21 cellular contexts compared by ENCODE assay signal in genomic region chr22:24990344-24990905, GRCh38. TPM values are rescaled to one million over a fixed set of nuclear protein-coding genes. Genes with fewer than 3 reads are reported as not detected.
DNase-seq lines count a peak whose midpoint lies in the region; ATAC-seq and TF ChIP-seq lines count a peak whose summit lies in the region.
"Had no signal": no experiment of that assay in that cellular context is flagged by ENCODE, and none has a peak within 500 bp of the region (broad histone marks: within the 10 kb centered on the region; RNA-seq: fewer than 3 reads in every experiment).

No MANE protein-coding gene starts in this region.

- H3K4me3 Mint-ChIP-seq in endodermal cell: no peak overlapping the region
- no peak overlapping the region for H3K4me3 Mint-ChIP-seq in stimulated activated effector memory CD8-positive, alpha-beta T cell treated with anti-CD3 and anti-CD28 coated beads, Interleukin-12 subunit alpha, Interleukin-12 subunit beta, amount 100 ng/mL, for 72 hours
- H3K4me3 Mint-ChIP-seq: activated naive CD8-positive, alpha-beta T cell treated with anti-CD3 and anti-CD28 coated beads, Interleukin-2, amount 10 ng/mL, durations not matched to agents 7 days and 5 days; CD4-positive, alpha-beta T cell; central memory CD8-positive, alpha-beta T cell had no signal

- H3K9me3 Mint-ChIP-seq in endodermal cell: no peaks in the 10 kb centered on the region
- no peaks in the 10 kb centered on the region for H3K9me3 Mint-ChIP-seq in stimulated activated effector memory CD8-positive, alpha-beta T cell treated with anti-CD3 and anti-CD28 coated beads, Interleukin-12 subunit alpha, Interleukin-12 subunit beta, amount 100 ng/mL, for 72 hours
- H3K9me3 Mint-ChIP-seq: activated naive CD8-positive, alpha-beta T cell treated with anti-CD3 and anti-CD28 coated beads, Interleukin-2, amount 10 ng/mL, durations not matched to agents 7 days and 5 days; CD4-positive, alpha-beta T cell; central memory CD8-positive, alpha-beta T cell had no signal

- no peak overlapping the region for H3K27ac Mint-ChIP-seq in endodermal cell
- H3K27ac Mint-ChIP-seq in stimulated activated effector memory CD8-positive, alpha-beta T cell treated with anti-CD3 and anti-CD28 coated beads, Interleukin-12 subunit alpha, Interleukin-12 subunit beta, amount 100 ng/mL, for 72 hours: no peak overlapping the region
- H3K27ac Mint-ChIP-seq: activated naive CD8-positive, alpha-beta T cell treated with anti-CD3 and anti-CD28 coated beads, Interleukin-2, amount 10 ng/mL, durations not matched to agents 7 days and 5 days; CD4-positive, alpha-beta T cell had no signal

- peaks cover 74% of the 10 kb centered on the region for H3K4me1 ChIP-seq in left ventricle myocardium inferior
- H3K4me1 ChIP-seq in colonic mucosa: peaks cover 4% of the 10 kb centered on the region
- peaks cover 32 to 54% of the 10 kb centered on the region in 2 donors for H3K4me1 ChIP-seq in mucosa of rectum (ENCODE audit: control insufficient read depth in 2 of 2, insufficient read depth in 2 of 2, low read length in 2 of 2)
- H3K4me1 ChIP-seq in upper lobe of right lung: peaks cover 14% of the 10 kb centered on the region
- no peaks in the 10 kb centered on the region for H3K4me1 ChIP-seq in endodermal cell (ENCODE audit: control insufficient read depth, insufficient read depth, low read length)
- H3K4me1 ChIP-seq: uterus had no signal

- H3K36me3 ChIP-seq in left ventricle myocardium inferior (no peaks in the 10 kb centered on the region), colonic mucosa (no peaks in the 10 kb centered on the region), mucosa of rectum (ENCODE audit: control insufficient read depth in 2 of 2, insufficient read depth in 2 of 2, low read length in 2 of 2) (no peaks in the 10 kb centered on the region), upper lobe of right lung (no peaks in the 10 kb centered on the region), endodermal cell (ENCODE audit: control insufficient read depth, insufficient read depth, low read length) (peaks cover 4% of the 10 kb centered on the region)
- H3K36me3 ChIP-seq: uterus had no signal

- H3K9me3 ChIP-seq in left ventricle myocardium inferior (replicated peaks) (no peaks in the 10 kb centered on the region), colonic mucosa (no peaks in the 10 kb centered on the region), mucosa of rectum (ENCODE audit: control insufficient read depth in 2 of 2, low read length in 2 of 2) (no peaks in the 10 kb centered on the region), upper lobe of right lung (no peaks in the 10 kb centered on the region), endodermal cell (ENCODE audit: control insufficient read depth, low read length) (no peaks in the 10 kb centered on the region)
- H3K9me3 ChIP-seq: mucosa of descending colon, uterus had no signal

- H3K27me3 ChIP-seq in left ventricle myocardium inferior (ENCODE audit: low read depth) (no peaks in the 10 kb centered on the region), colonic mucosa (no peaks in the 10 kb centered on the region), mucosa of rectum (ENCODE audit: control insufficient read depth in 2 of 2, insufficient read depth in 2 of 2, low read length in 2 of 2) (no peaks in the 10 kb centered on the region), upper lobe of right lung (no peaks in the 10 kb centered on the region), endodermal cell (ENCODE audit: control insufficient read depth, insufficient read depth, low read length, poor library complexity, severe bottlenecking) (no peaks in the 10 kb centered on the region)
- H3K27me3 ChIP-seq: uterus had no signal

- H3K4me3 ChIP-seq in left ventricle myocardium inferior (no peak overlapping the region), colonic mucosa (no peak overlapping the region), mucosa of rectum (ENCODE audit: low read length in 2 of 2) (no peak overlapping the region), upper lobe of right lung (no peak overlapping the region), endodermal cell (ENCODE audit: low read length) (no peak overlapping the region)
- H3K4me3 ChIP-seq: mucosa of descending colon, uterus had no signal

- no peak for ATAC-seq in left cardiac atrium
- no peak for ATAC-seq in upper lobe of right lung
- ATAC-seq in stimulated activated effector memory CD8-positive, alpha-beta T cell treated with anti-CD3 and anti-CD28 coated beads, Interleukin-12 subunit alpha, Interleukin-12 subunit beta, amount 100 ng/mL, for 72 hours: no peak
- ATAC-seq: SK-N-SH treated with all-trans-retinoic acid at 6 μM for 48 hours had no signal

- H3K36me3 Mint-ChIP-seq in endodermal cell (ENCODE audit: low read depth): peaks cover 8% of the 10 kb centered on the region
- peaks cover 5% of the 10 kb centered on the region for H3K36me3 Mint-ChIP-seq in stimulated activated effector memory CD8-positive, alpha-beta T cell treated with anti-CD3 and anti-CD28 coated beads, Interleukin-12 subunit alpha, Interleukin-12 subunit beta, amount 100 ng/mL, for 72 hours
- H3K36me3 Mint-ChIP-seq: activated naive CD8-positive, alpha-beta T cell treated with anti-CD3 and anti-CD28 coated beads, Interleukin-2, amount 10 ng/mL, durations not matched to agents 7 days and 5 days had no signal

- H3K27me3 Mint-ChIP-seq in endodermal cell (ENCODE audit: insufficient read depth): no peaks in the 10 kb centered on the region

- WGBS in endodermal cell (ENCODE audit: insufficient coverage in 1 of 2, insufficient read length in 1 of 2), 2 experiments: 89 to 91% methylated on average over 10 of the region's 10 CpGs

- no peak for TF ChIP-seq CTCF in left ventricle myocardium inferior (IDR thresholded peaks at IDR 0.05; ENCODE audit: borderline replicate concordance)
- no peak for TF ChIP-seq CTCF in colonic mucosa (IDR thresholded peaks at IDR 0.05)
- no peak for TF ChIP-seq CTCF in upper lobe of right lung (IDR thresholded peaks at IDR 0.05)
- TF ChIP-seq CTCF in endodermal cell (conservative IDR thresholded peaks at IDR 0.05): no peak

- H3K4me1 Mint-ChIP-seq in endodermal cell: peaks cover 29% of the 10 kb centered on the region
- H3K4me1 Mint-ChIP-seq in stimulated activated effector memory CD8-positive, alpha-beta T cell treated with anti-CD3 and anti-CD28 coated beads, Interleukin-12 subunit alpha, Interleukin-12 subunit beta, amount 100 ng/mL, for 72 hours: peaks cover 25% of the 10 kb centered on the region

- DNase-seq in left ventricle myocardium inferior (no peak), left cardiac atrium (no peak), colonic mucosa (no peak), upper lobe of right lung (no peak), NCI-H748 treated with DMSO at 0.1 percent for 48 hours (lab: John Stamatoyannopoulos, UW) (no peak), endodermal cell (no peak)
- no peak for DNase-seq in stimulated activated effector memory CD8-positive, alpha-beta T cell treated with anti-CD3 and anti-CD28 coated beads, Interleukin-12 subunit alpha, Interleukin-12 subunit beta, amount 100 ng/mL, for 72 hours (ENCODE audit: low spot score in 2 of 2)
- DNase-seq: ACHN; activated CD4-positive, alpha-beta T cell treated with anti-CD3 and anti-CD28 coated beads, Interleukin-2, amount 50 U/mL, for 48 hours; activated naive CD8-positive, alpha-beta T cell treated with anti-CD3 and anti-CD28 coated beads, Interleukin-2, amount 10 ng/mL, durations not matched to agents 7 days and 5 days; activated T-cell treated with anti-CD3 and anti-CD28 coated beads, Interleukin-2, amount 50 U/mL, for 48 hours; CD4-positive, alpha-beta T cell; DMS53; mucosa of descending colon; NCI-H187; NCI-H446; uterus had no signal

- H3K9ac ChIP-seq in colonic mucosa (ENCODE audit: low read depth in 2 of 2, low read length in 2 of 2) (peak overlapping the region; percentile 3 to 23), mucosa of rectum (ENCODE audit: low read depth in 1 of 2, low read length in 2 of 2) (peak overlapping the region in 1 of 2 donors; percentile 4), endodermal cell (ENCODE audit: extremely low read depth, low read length, poor library complexity, severe bottlenecking) (no peak overlapping the region)

- H3K27ac ChIP-seq in left ventricle myocardium inferior (replicated peaks): peak overlapping the region; percentile 84
- H3K27ac ChIP-seq in colonic mucosa: peak overlapping the region; percentile 80
- peak overlapping the region; percentile 25 to 90 for H3K27ac ChIP-seq in mucosa of rectum (ENCODE audit: low read depth in 2 of 2, low read length in 2 of 2)
- peak overlapping the region; percentile 36 for H3K27ac ChIP-seq in upper lobe of right lung
- H3K27ac ChIP-seq in endodermal cell (ENCODE audit: low read depth, low read length): no peak overlapping the region

- intact Hi-C loops in left ventricle myocardium inferior (cut with micrococcal nuclease) (no loop called here), left cardiac atrium (cut with DNase I) (no loop called here), colonic mucosa (cut with DNase I) (loop anchor here (5.0 kb wide), 1 partner anchor 38 kb away; the partner anchor contains the start of gene KIAA1671), upper lobe of right lung (cut with DNase I) (no loop called here)

RNA-seq across cellular contexts. Expression of gene KIAA1671, which starts 37.9 kb away (rescaled TPM):
- total RNA-seq in left ventricle myocardium inferior (12.2 TPM), left cardiac atrium (10 to 100 TPM; 18.2 to 20.7 TPM), colonic mucosa (10 to 100 TPM; 82.5 to 94.3 TPM), upper lobe of right lung (46.7 TPM), endodermal cell (10 to 100 TPM; 38.8 to 43.7 TPM)
- polyA plus RNA-seq in endodermal cell (2013, experiment 1 of 2): 8.8 TPM
- 9.4 TPM for polyA plus RNA-seq in endodermal cell (2013, experiment 2 of 2)

RNA-seq across cellular contexts. Expression of gene LHFPL7, which starts 43.9 kb away (rescaled TPM):
- not detected for total RNA-seq in left ventricle myocardium inferior
- not detected for total RNA-seq in left cardiac atrium
- total RNA-seq in colonic mucosa: not detected
- total RNA-seq in upper lobe of right lung: not detected
- total RNA-seq in endodermal cell: not detected
- polyA plus RNA-seq in endodermal cell (2013, experiment 1 of 2): not detected
- not detected for polyA plus RNA-seq in endodermal cell (2013, experiment 2 of 2)
- total RNA-seq: activated naive CD8-positive, alpha-beta T cell treated with anti-CD3 and anti-CD28 coated beads, Interleukin-2, amount 10 ng/mL, durations not matched to agents 7 days and 5 days; CD4-positive, alpha-beta T cell; epithelial cell of proximal tubule had no signal
